10 cellular contexts compared by ENCODE assay signal in the genomic region with DNA sequence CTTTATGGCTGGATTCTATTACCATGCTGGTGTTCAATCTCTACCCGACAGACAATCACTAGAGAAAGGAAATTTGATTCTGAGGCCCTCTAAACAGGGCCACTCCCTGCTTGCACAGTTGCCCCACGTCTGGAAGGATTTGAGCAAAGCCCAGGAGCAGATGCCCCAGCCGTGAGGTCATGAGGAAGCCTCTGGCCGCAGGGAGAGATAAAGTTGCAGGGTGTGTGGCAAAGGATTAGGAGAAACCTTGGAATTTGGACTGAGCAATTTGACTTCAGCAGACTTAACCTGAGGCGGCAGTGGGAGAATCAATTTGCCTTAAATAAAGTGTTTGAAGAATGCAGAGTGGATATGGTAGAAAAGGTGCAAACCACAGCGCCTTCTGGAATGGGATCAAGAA. TPM values are rescaled to one million over a fixed set of nuclear protein-coding genes. Genes with fewer than 3 reads are reported as not detected.
A peak's percentile ranks its signal among the peaks of the same experiment; 100 is the strongest.
DNase-seq lines count a peak whose midpoint lies in the region; ATAC-seq and TF ChIP-seq lines count a peak whose summit lies in the region.
"Had no signal": no experiment of that assay in that cellular context is flagged by ENCODE, and none has a peak within 500 bp of the region (broad histone marks: within the 10 kb centered on the region; RNA-seq: fewer than 3 reads in every experiment).

No MANE protein-coding gene starts in this region.

- no peak overlapping the region for H3K23ac ChIP-seq in mesendoderm (ENCODE audit: low read length)

- no peaks in the 10 kb centered on the region for H3K9me3 Mint-ChIP-seq in chondrocyte (ENCODE audit: low read depth)

- H3K4ac ChIP-seq in mesendoderm (ENCODE audit: low read depth, low read length): no peak overlapping the region

- no peaks in the 10 kb centered on the region for H3K79me2 ChIP-seq in mesendoderm (ENCODE audit: control insufficient read depth, insufficient read depth, low read length)

- H3K4me2 ChIP-seq in mesendoderm (ENCODE audit: low read length): no peak overlapping the region

- no peak overlapping the region for H2BK15ac ChIP-seq in mesendoderm (replicated peaks; ENCODE audit: low read depth)

- no peak overlapping the region for H4K5ac ChIP-seq in mesendoderm (ENCODE audit: low read length)

- DNase-seq in AG08396 (ENCODE audit: low spot score) (peak; percentile 40), HuH-7 (ENCODE audit: low spot score) (peak; percentile 58), chondrocyte (ENCODE audit: low spot score) (no peak), mesendoderm (peak; percentile 98), cortex of kidney (lab: John Stamatoyannopoulos, UW) (no peak), NCI-H1930 (lab: John Stamatoyannopoulos, UW) (no peak), NCI-H1694 (lab: John Stamatoyannopoulos, UW) (no peak)
- DNase-seq: NCI-H748 treated with DMSO at 0.1 percent for 48 hours, occipital lobe had no signal

- no peak overlapping the region for H3K4me3 ChIP-seq in mesendoderm (ENCODE audit: low read length)

- no peak overlapping the region for H2AK5ac ChIP-seq in mesendoderm (ENCODE audit: low read length)

- no peaks in the 10 kb centered on the region for H3K79me1 ChIP-seq in mesendoderm (ENCODE audit: low read length)

- H3K27me3 ChIP-seq in mesendoderm (ENCODE audit: insufficient read depth, low read length, poor library complexity): no peaks in the 10 kb centered on the region

- H3K27me3 Mint-ChIP-seq in chondrocyte (ENCODE audit: low read depth): no peaks in the 10 kb centered on the region

- H3K4me3 Mint-ChIP-seq in chondrocyte (ENCODE audit: unreplicated experiment): no peak overlapping the region

- no peak overlapping the region for H4K8ac ChIP-seq in mesendoderm (ENCODE audit: low read depth, low read length)

- TF ChIP-seq CTCF in chondrocyte (IDR thresholded peaks at IDR 0.05): no peak

- H3K27ac Mint-ChIP-seq in chondrocyte (ENCODE audit: unreplicated experiment): peak overlapping the region; percentile 78

- peak overlapping the region; percentile 18 for H3K27ac ChIP-seq in mesendoderm (ENCODE audit: low read depth, low read length)

- H2BK5ac ChIP-seq in mesendoderm (ENCODE audit: low read length): peak overlapping the region; percentile 5

- no peaks in the 10 kb centered on the region for H3K36me3 Mint-ChIP-seq in chondrocyte (ENCODE audit: low read depth)

- no peak overlapping the region for H3K9ac ChIP-seq in mesendoderm (ENCODE audit: low read length)

- no peak overlapping the region for H2BK120ac ChIP-seq in mesendoderm (ENCODE audit: low read depth, low read length)

- H3K56ac ChIP-seq in mesendoderm (ENCODE audit: low read length): peak overlapping the region; percentile 61

- H3K18ac ChIP-seq in mesendoderm (ENCODE audit: low read length): no peak overlapping the region

- H3K36me3 ChIP-seq in mesendoderm (ENCODE audit: control insufficient read depth, insufficient read depth, low read length): no peaks in the 10 kb centered on the region

- no CpG with 5 or more reads among the region's 6 CpGs for WGBS in mesendoderm (ENCODE audit: extremely low coverage, insufficient coverage, low lambda C conversion rate)

- H3K4me1 Mint-ChIP-seq in chondrocyte (ENCODE audit: low read depth): peaks cover 66% of the 10 kb centered on the region

- peaks cover 15% of the 10 kb centered on the region for H3K4me1 ChIP-seq in mesendoderm (ENCODE audit: control insufficient read depth, low read depth, low read length)

- ATAC-seq in HG02852 (IDR thresholded peaks at IDR 0.05; ENCODE audit: unreplicated experiment): no peak

RNA-seq across cellular contexts. Expression of a gene that starts 40.2 kb away (rescaled TPM):
- 201 to 355 TPM (median 330 TPM) in 3 replicates for total RNA-seq in chondrocyte
- 36.1 TPM for polyA plus RNA-seq in mesendoderm (2013, experiment 1 of 2)
- 35.3 TPM for polyA plus RNA-seq in mesendoderm (2013, experiment 2 of 2)

Comparison
In these comparisons a context has a peak if more than half of its experiments do, and no peak if none do; other contexts are left out.
1. DNase-seq: peak in AG08396 (single experiment), HuH-7 (single experiment) and mesendoderm (single experiment); none in chondrocyte (single experiment), cortex of kidney (single experiment), NCI-H1930 (0 of 2) and NCI-H1694 (single experiment).